In the genomic region with DNA sequence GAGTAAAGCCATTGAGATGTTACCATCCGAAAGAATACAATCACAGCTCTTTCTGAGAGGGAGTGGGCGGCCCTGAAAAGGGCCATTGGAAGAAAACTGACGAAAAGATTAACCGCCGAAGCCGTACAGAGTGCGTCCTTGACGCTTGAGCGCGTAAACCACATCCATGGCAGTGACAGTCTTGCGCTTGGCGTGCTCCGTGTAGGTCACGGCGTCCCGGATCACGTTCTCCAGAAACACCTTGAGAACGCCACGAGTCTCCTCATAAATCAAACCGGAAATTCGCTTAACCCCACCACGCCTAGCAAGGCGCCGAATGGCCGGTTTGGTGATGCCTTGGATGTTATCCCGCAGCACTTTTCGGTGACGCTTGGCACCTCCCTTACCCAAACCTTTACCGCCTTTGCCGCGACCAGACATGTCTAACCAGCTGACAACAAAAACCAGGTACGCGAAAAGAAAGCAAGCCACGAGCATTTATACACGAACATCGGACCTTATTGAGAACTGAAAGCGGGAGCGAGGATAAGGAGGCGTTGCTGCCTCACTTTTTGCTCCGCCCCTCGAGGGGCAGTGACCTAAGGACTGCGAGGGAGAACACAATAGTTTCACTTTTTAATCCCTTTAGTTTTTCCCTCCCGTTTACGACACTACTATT, we compare ENCODE assay signal across 8 cellular contexts.
DNase-seq lines count a peak whose midpoint lies in the region; ATAC-seq, FAIRE-seq and TF ChIP-seq lines count a peak whose summit lies in the region.

No MANE protein-coding gene starts in this region.

- H3K36me3 ChIP-seq in keratinocyte (ENCODE audit: control insufficient read depth in 2 of 2, extremely low read depth in 1 of 2, insufficient read depth in 2 of 2, low read length in 2 of 2): no peaks in the 10 kb centered on the region

- H3K9me1 ChIP-seq in keratinocyte (ENCODE audit: control insufficient read depth, extremely low read depth, insufficient read depth, low read length): no peaks in the 10 kb centered on the region

- ATAC-seq in HG03196 (IDR thresholded peaks at IDR 0.05; ENCODE audit: unreplicated experiment): peak; percentile 42

- peaks cover 16% of the 10 kb centered on the region for H3K4me1 ChIP-seq in keratinocyte (ENCODE audit: control insufficient read depth, extremely low read depth, insufficient read depth, low read length)

- peak overlapping the region; percentile 91 for H3K4me2 ChIP-seq in keratinocyte (ENCODE audit: control insufficient read depth, extremely low read depth, insufficient read depth, low read depth, low read length)

- no peak for TF ChIP-seq CTCF in keratinocyte (optimal IDR thresholded peaks at IDR 0.05 in 1 of 3, IDR thresholded peaks at IDR 0.05 in 1 of 3, conservative IDR thresholded peaks at IDR 0.05 in 1 of 3; ENCODE audit: extremely low read depth in 1 of 3, insufficient read depth in 2 of 3, low read length in 3 of 3)

- H3K9ac ChIP-seq in keratinocyte (ENCODE audit: control insufficient read depth, extremely low read depth, insufficient read depth, low read length): peak overlapping the region; percentile 88

- peak; percentile 41 for FAIRE-seq in keratinocyte (lab: Jason Lieb, UNC)

- peak; percentile 75 for DNase-seq in AG08395 (ENCODE audit: low spot score)
- DNase-seq in NCI-H345 treated with DMSO at 0.1 percent for 48 hours (lab: John Stamatoyannopoulos, UW; ENCODE audit: unreplicated experiment): peak; percentile 90
- DNase-seq in activated CD4-positive, CD25-positive, alpha-beta regulatory T cell (lab: John Stamatoyannopoulos, UW): peak; percentile 65 to 76 (median 66)
- peak; percentile 94 for DNase-seq in central memory CD4-positive, alpha-beta T cell
- DNase-seq in keratinocyte (ENCODE audit: low read depth, low spot score): no peak
- peak; percentile 90 to 91 for DNase-seq in stimulated activated CD4-positive, alpha-beta T cell treated with anti-CD3 and anti-CD28 coated beads, Interleukin-15, amount 100 ng/mL, for 48 hours (ENCODE audit: low read depth in 2 of 2)

- H3K27ac ChIP-seq in keratinocyte (ENCODE audit: control insufficient read depth, insufficient read depth, low read length): peak overlapping the region; percentile 91

- H4K20me1 ChIP-seq in keratinocyte (ENCODE audit: control insufficient read depth, extremely low read depth, insufficient read depth, low read length): no peaks in the 10 kb centered on the region

- H2AFZ ChIP-seq in keratinocyte (ENCODE audit: control insufficient read depth, low read length): peak overlapping the region; percentile 62

- dilution Hi-C loops in keratinocyte (cut with MboI; ENCODE audit: extremely low pct_ligation_motif_present, low sequenced_read_pairs): no loop called here

- no peaks in the 10 kb centered on the region for H3K79me2 ChIP-seq in keratinocyte (ENCODE audit: control insufficient read depth, insufficient read depth, low read length)

- H3K9me3 ChIP-seq in keratinocyte (ENCODE audit: control insufficient read depth, low read depth, low read length): no peaks in the 10 kb centered on the region

- peak; percentile 99 for TF ChIP-seq POLR2A in GM18951 (IDR thresholded peaks at IDR 0.05; ENCODE audit: extremely low read depth, insufficient read depth, insufficient read length)

- peak overlapping the region; percentile 52 to 72 (median 71) for H3K4me3 ChIP-seq in keratinocyte (ENCODE audit: control insufficient read depth in 2 of 3, extremely low read depth in 1 of 3, insufficient read depth in 2 of 3, low read depth in 1 of 3, low read length in 3 of 3)

- H3K27me3 ChIP-seq in keratinocyte (ENCODE audit: control insufficient read depth, extremely low read depth, insufficient read depth, low read length): no peaks in the 10 kb centered on the region

- in situ Hi-C loops in GM18951 (cut with MboI; ENCODE audit: low sequenced_read_pairs, unreplicated experiment): loop anchor here (10.0 to 25.0 kb wide), 2 partner anchors 1110 to 1788 kb away; a partner anchor contains a TSS
